27 cellular contexts compared by ENCODE assay signal in the genomic region with DNA sequence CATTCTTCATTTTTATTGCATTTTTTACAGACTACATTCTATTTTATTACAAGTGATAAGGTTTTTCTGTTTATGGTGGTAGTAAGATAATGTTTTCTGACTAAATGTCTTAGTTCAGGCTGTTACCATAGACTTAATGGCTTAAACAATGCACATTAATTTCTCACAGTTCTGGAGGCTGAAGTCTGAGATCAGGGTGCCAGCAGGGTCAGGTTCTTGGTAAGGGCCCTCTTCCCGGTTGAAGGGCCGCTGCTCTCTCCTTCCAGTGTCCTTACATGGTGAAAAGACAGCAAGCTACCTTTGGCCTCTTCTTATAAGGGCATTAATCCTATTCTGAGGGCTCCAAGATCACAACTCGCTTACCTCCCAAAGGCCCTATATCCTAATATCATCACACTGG. TPM values are rescaled to one million over a fixed set of nuclear protein-coding genes. Genes with fewer than 3 reads are reported as not detected.
"Had no signal": no experiment of that assay in that cellular context is flagged by ENCODE, and none has a peak within 500 bp of the region (broad histone marks: within the 10 kb centered on the region; RNA-seq: fewer than 3 reads in every experiment).

No MANE protein-coding gene starts in this region.

- H3K27me3 ChIP-seq: dorsolateral prefrontal cortex, neural progenitor cell, right lobe of liver, testis, transverse colon had no signal

- H3K9me3 ChIP-seq: heart right ventricle, left lung, right lobe of liver, testis, transverse colon had no signal

- H3K36me3 ChIP-seq: heart right ventricle, left lung, neural progenitor cell, right lobe of liver, transverse colon had no signal

- H3K4me1 ChIP-seq: foreskin keratinocyte, heart right ventricle, left lung, neural progenitor cell, parathyroid adenoma, right lobe of liver, testis, transverse colon had no signal

- ATAC-seq: esophagus mucosa; foreskin keratinocyte; heart right ventricle; left cardiac atrium; left lung; naive thymus-derived CD4-positive, alpha-beta T cell; right lobe of liver; stimulated activated effector memory CD8-positive, alpha-beta T cell treated with anti-CD3 and anti-CD28 coated beads, Interleukin-12 subunit alpha, Interleukin-12 subunit beta, amount 100 ng/mL, for 72 hours; stimulated activated naive CD8-positive, alpha-beta T cell treated with anti-CD3 and anti-CD28 coated beads, Interleukin-15, Interleukin-2, amounts not matched to agents 100 U/mL and 50 U/mL, for 24 hours had no signal

- H3K27ac ChIP-seq: dorsolateral prefrontal cortex, epithelial cell of prostate, foreskin keratinocyte, heart right ventricle, left lung, neural progenitor cell, parathyroid adenoma, right lobe of liver, testis, transverse colon had no signal

- DNase-seq: cerebellar nuclear complex; effector CD4-positive, alpha-beta T cell; foreskin keratinocyte; glutamatergic neuron; heart right ventricle; hippocampal formation; left cardiac atrium; left lung; mesenchymal stem cell; midbrain; naive thymus-derived CD4-positive, alpha-beta T cell; right lobe of liver; stimulated activated CD4-positive, alpha-beta T cell treated with anti-CD3 and anti-CD28 coated beads, Interleukin-12 subunit alpha, Interleukin-12 subunit beta, amount 100 ng/mL, for 4 hours; stimulated activated CD4-positive, alpha-beta T cell treated with anti-CD3 and anti-CD28 coated beads, Interleukin-2, amount 100 ng/mL, for 24 hours; stimulated activated CD4-positive, alpha-beta T cell treated with anti-CD3 and anti-CD28 coated beads, Interleukin-4, amount 100 ng/mL, for 24 hours; stimulated activated naive CD8-positive, alpha-beta T cell treated with anti-CD3 and anti-CD28 coated beads, Interleukin-15, Interleukin-2, amounts not matched to agents 100 U/mL and 50 U/mL, for 24 hours; substantia nigra; testis; transverse colon had no signal

- H3K4me3 ChIP-seq: dorsolateral prefrontal cortex, heart right ventricle, left lung, neural progenitor cell, right lobe of liver, smooth muscle cell, testis, transverse colon had no signal

RNA-seq across cellular contexts. Expression of a gene that starts 19.8 kb away (rescaled TPM):
- total RNA-seq: kidney epithelial cell; naive thymus-derived CD4-positive, alpha-beta T cell had no signal
